ENCODE assay signal across 16 cellular contexts in the genomic region with DNA sequence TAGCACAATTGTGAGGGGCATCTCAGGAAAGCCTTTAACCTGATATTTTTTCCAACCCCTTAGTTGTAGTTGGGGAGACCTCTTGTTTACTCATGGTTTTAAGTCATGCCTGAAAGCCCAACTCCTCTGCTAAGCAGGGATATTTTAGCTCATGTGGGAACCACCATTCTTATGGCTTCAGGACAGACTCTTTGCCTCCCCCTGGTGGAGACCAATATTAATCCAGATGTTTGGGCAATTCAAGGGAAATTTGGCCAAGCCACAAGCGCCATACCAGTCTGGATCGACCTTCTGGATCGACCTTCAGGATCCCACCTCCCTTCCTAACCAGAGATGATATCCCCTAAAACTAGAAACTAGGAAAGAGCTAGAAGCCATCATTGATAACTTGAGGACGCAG.
DNase-seq lines count a peak whose midpoint lies in the region; ATAC-seq, FAIRE-seq and TF ChIP-seq lines count a peak whose summit lies in the region.
"Had no signal": no experiment of that assay in that cellular context is flagged by ENCODE, and none has a peak within 500 bp of the region (broad histone marks: within the 10 kb centered on the region; RNA-seq: fewer than 3 reads in every experiment).

No MANE protein-coding gene starts in this region.

- H3K9me3 Mint-ChIP-seq in neural progenitor cell: no peaks in the 10 kb centered on the region
- H3K9me3 Mint-ChIP-seq in activated CD4-positive, alpha-beta T cell treated with anti-CD3 and anti-CD28 coated beads, Interleukin-2, amount 10 ng/mL, durations not matched to agents 7 days and 5 days: peaks cover 8% of the 10 kb centered on the region

- H3K27ac Mint-ChIP-seq in neural progenitor cell: no peak overlapping the region
- H3K27ac Mint-ChIP-seq in activated CD4-positive, alpha-beta T cell treated with anti-CD3 and anti-CD28 coated beads, Interleukin-2, amount 10 ng/mL, durations not matched to agents 7 days and 5 days: no peak overlapping the region
- H3K27ac Mint-ChIP-seq: T-helper 17 cell had no signal

- RAD21 ChIA-PET in GM12878 (lab: Charles Lee; ENCODE audit: unreplicated experiment): no interaction called here

- H2AFZ ChIP-seq in GM12878 (ENCODE audit: control insufficient read depth, low read depth, low read length) (no peak overlapping the region), neural progenitor cell (replicated peaks) (no peak overlapping the region)

- H3K9me3 ChIP-seq in GM12878 (replicated peaks; ENCODE audit: control insufficient read depth, insufficient read depth, low read length) (no peaks in the 10 kb centered on the region), neural progenitor cell (ENCODE audit: low read depth) (no peaks in the 10 kb centered on the region)
- H3K9me3 ChIP-seq: ovary, uterus had no signal

- no peaks in the 10 kb centered on the region for H3F3A ChIP-seq in neural progenitor cell (ENCODE audit: low read depth)

- H3K4me3 ChIP-seq in LNCaP clone FGC (ENCODE audit: low read depth, low read length): no peak overlapping the region
- no peak overlapping the region for H3K4me3 ChIP-seq in GM12878
- H3K4me3 ChIP-seq in neural progenitor cell: no peak overlapping the region
- H3K4me3 ChIP-seq: breast epithelium, ovary, uterus had no signal

- H3K27ac ChIP-seq in GM12878 (ENCODE audit: control insufficient read depth, insufficient read depth): no peak overlapping the region
- no peak overlapping the region for H3K27ac ChIP-seq in neural progenitor cell
- H3K27ac ChIP-seq: breast epithelium, ovary, uterus had no signal

- TF ChIP-seq POLR2A in GM12878 (IDR thresholded peaks at IDR 0.05; ENCODE audit: low read depth, low read length): no peak

- no peaks in the 10 kb centered on the region for H3K4me1 Mint-ChIP-seq in neural progenitor cell
- no peaks in the 10 kb centered on the region for H3K4me1 Mint-ChIP-seq in activated CD4-positive, alpha-beta T cell treated with anti-CD3 and anti-CD28 coated beads, Interleukin-2, amount 10 ng/mL, durations not matched to agents 7 days and 5 days
- H3K4me1 Mint-ChIP-seq: T-helper 17 cell had no signal

- no peak for TF ChIP-seq EP300 in GM12878 (IDR thresholded peaks at IDR 0.05; ENCODE audit: borderline replicate concordance in 1 of 2, control insufficient read depth in 1 of 2, low read depth in 2 of 2, low read length in 2 of 2)

- no peak overlapping the region for H3K4me3 Mint-ChIP-seq in neural progenitor cell
- H3K4me3 Mint-ChIP-seq in activated CD4-positive, alpha-beta T cell treated with anti-CD3 and anti-CD28 coated beads, Interleukin-2, amount 10 ng/mL, durations not matched to agents 7 days and 5 days: no peak overlapping the region
- H3K4me3 Mint-ChIP-seq: T-helper 17 cell had no signal

- intact Hi-C loops in GM12878 (cut with micrococcal nuclease; ENCODE audit: unreplicated experiment): no loop called here

- SMC1A ChIA-PET in GM12878 (lab: Charles Lee; ENCODE audit: uncharacterized antibody, unreplicated experiment): no interaction called here

- no TSS peak for BruUV-seq in GM12878 (replicated peaks; lab: Mats Ljungman, UMichigan)

- H3K79me2 ChIP-seq in GM12878 (ENCODE audit: control insufficient read depth, insufficient read depth, low read length) (no peaks in the 10 kb centered on the region), neural progenitor cell (ENCODE audit: low read depth) (no peaks in the 10 kb centered on the region)

- DNase-seq in NCI-H748 (lab: John Stamatoyannopoulos, UW; ENCODE audit: unreplicated experiment) (peak; percentile 13), NCI-H748 treated with DMSO at 0.1 percent for 48 hours (lab: John Stamatoyannopoulos, UW) (no peak), LNCaP clone FGC (ENCODE audit: low read depth) (no peak), GM12878 (ENCODE audit: low read depth, low spot score) (no peak), neural progenitor cell (ENCODE audit: low spot score) (peak; percentile 30), GM20000 (ENCODE audit: low spot score) (no peak)
- DNase-seq in stimulated activated naive CD8-positive, alpha-beta T cell treated with anti-CD3 and anti-CD28 coated beads, Interleukin-15, Interleukin-2, amounts not matched to agents 100 U/mL and 50 U/mL, for 24 hours: no peak
- DNase-seq in activated CD4-positive, alpha-beta T cell treated with anti-CD3 and anti-CD28 coated beads, Interleukin-2, amount 10 ng/mL, durations not matched to agents 7 days and 5 days: no peak
- DNase-seq: activated CD8-positive, alpha-beta memory T cell treated with anti-CD3 and anti-CD28 coated beads for 24 hours; activated gamma-delta T cell treated with Interleukin-2 at 50 U/mL for 16 hours; mammary epithelial cell; NCI-H1436; ovary; T-helper 17 cell; uterus had no signal

- WGBS in GM12878 (ENCODE audit: insufficient coverage, insufficient replicate concordance, low lambda C conversion rate, missing lambda C conversion rate): 0% methylated on average over 4 of the region's 4 CpGs

- no peak for TF ChIP-seq RAD21 in GM12878 (IDR thresholded peaks at IDR 0.05; ENCODE audit: insufficient read depth, low read depth, low read length)

- no peaks in the 10 kb centered on the region for H3K4me1 ChIP-seq in GM12878 (ENCODE audit: control insufficient read depth, insufficient read depth, low read length)
- no peaks in the 10 kb centered on the region for H3K4me1 ChIP-seq in neural progenitor cell
- H3K4me1 ChIP-seq: breast epithelium, uterus had no signal

- FAIRE-seq in GM12878 (lab: Jason Lieb, UNC): no peak

- CTCF ChIA-PET in GM12878 (lab: Yijun Ruan, JAX): interaction anchor here (0.6 to 0.9 kb wide), 2 partner anchors 10 to 785 kb away, joined by 3 read pairs; no protein-coding TSS in a partner anchor
- CTCF ChIA-PET in activated CD4-positive, alpha-beta T cell treated with anti-CD3 and anti-CD28 coated beads, Interleukin-2, amount 10 ng/mL, durations not matched to agents 7 days and 5 days (lab: Charles Lee): no interaction called here

- no peaks in the 10 kb centered on the region for H3K36me3 Mint-ChIP-seq in neural progenitor cell
- no peaks in the 10 kb centered on the region for H3K36me3 Mint-ChIP-seq in activated CD4-positive, alpha-beta T cell treated with anti-CD3 and anti-CD28 coated beads, Interleukin-2, amount 10 ng/mL, durations not matched to agents 7 days and 5 days (ENCODE audit: low read depth)

- H3K36me3 ChIP-seq in GM12878 (ENCODE audit: control insufficient read depth in 2 of 2, insufficient read depth in 2 of 2, low read length in 1 of 2) (no peaks in the 10 kb centered on the region), neural progenitor cell (no peaks in the 10 kb centered on the region)
- H3K36me3 ChIP-seq: breast epithelium, ovary, uterus had no signal

- no peaks in the 10 kb centered on the region for H3K27me3 Mint-ChIP-seq in neural progenitor cell (ENCODE audit: insufficient read depth, low read depth)
- H3K27me3 Mint-ChIP-seq in activated CD4-positive, alpha-beta T cell treated with anti-CD3 and anti-CD28 coated beads, Interleukin-2, amount 10 ng/mL, durations not matched to agents 7 days and 5 days: no peaks in the 10 kb centered on the region
- H3K27me3 Mint-ChIP-seq: T-helper 17 cell had no signal

- peak; percentile 24; the same call in 1 of the 2 replicates for TF ChIP-seq CTCF in LNCaP clone FGC (IDR thresholded peaks at IDR 0.05; ENCODE audit: control insufficient read depth, extremely low read depth, insufficient read depth)
- peak in 2 of 3 experiments; percentile 26 to 28; a peak in 2 of 6 replicates for TF ChIP-seq CTCF in GM12878 (IDR thresholded peaks at IDR 0.05 in 2 of 3, conservative IDR thresholded peaks at IDR 0.05 in 1 of 3; ENCODE audit: control insufficient read depth in 2 of 3, extremely low read depth in 1 of 3, insufficient read depth in 1 of 3, low read depth in 3 of 3, low read length in 3 of 3)
- peak; percentile 46 for TF ChIP-seq CTCF in neural progenitor cell (IDR thresholded peaks at IDR 0.05)
- TF ChIP-seq CTCF in GM20000 (IDR thresholded peaks at IDR 0.05; ENCODE audit: extremely low read depth, missing control alignments): no peak

- H3K27me3 ChIP-seq in GM12878 (replicated peaks in 1 of 2; ENCODE audit: control insufficient read depth in 2 of 2, insufficient read depth in 2 of 2, low read length in 1 of 2) (no peaks in the 10 kb centered on the region), neural progenitor cell (no peaks in the 10 kb centered on the region)
- H3K27me3 ChIP-seq: breast epithelium, ovary, uterus had no signal

- peak; percentile 42; the same call in 1 of the 3 replicates for ATAC-seq in GM12878
- ATAC-seq in stimulated activated naive CD8-positive, alpha-beta T cell treated with anti-CD3 and anti-CD28 coated beads, Interleukin-15, Interleukin-2, amounts not matched to agents 100 U/mL and 50 U/mL, for 24 hours: no peak
- ATAC-seq: T-helper 17 cell had no signal

- H3K9ac ChIP-seq in GM12878 (ENCODE audit: control insufficient read depth, insufficient read depth, low read length) (no peak overlapping the region), neural progenitor cell (no peak overlapping the region)

- no peaks in the 10 kb centered on the region for H4K20me1 ChIP-seq in GM12878 (ENCODE audit: control insufficient read depth, insufficient read depth)
- no peaks in the 10 kb centered on the region for H4K20me1 ChIP-seq in neural progenitor cell (ENCODE audit: low read depth)

- POLR2A ChIA-PET in GM12878 (lab: Charles Lee): no interaction called here
- POLR2A ChIA-PET in activated CD4-positive, alpha-beta T cell treated with anti-CD3 and anti-CD28 coated beads, Interleukin-2, amount 10 ng/mL, durations not matched to agents 7 days and 5 days (lab: Charles Lee): no interaction called here

- in situ Hi-C loops in GM12878 (cut with MboI): no loop called here

- H3K4me2 ChIP-seq in GM12878 (ENCODE audit: control insufficient read depth, insufficient read depth) (no peak overlapping the region), neural progenitor cell (no peak overlapping the region)

Comparison
In these comparisons a context has a peak if more than half of its experiments do, and no peak if none do; other contexts are left out.
1. DNase-seq: peak in NCI-H748 (single experiment) and neural progenitor cell (single experiment); none in NCI-H748 treated with DMSO at 0.1 percent for 48 hours (single experiment), LNCaP clone FGC (single experiment), GM12878 (single experiment), GM20000 (single experiment), stimulated activated naive CD8-positive, alpha-beta T cell treated with anti-CD3 and anti-CD28 coated beads, Interleukin-15, Interleukin-2, amounts not matched to agents 100 U/mL and 50 U/mL, for 24 hours (single experiment) and activated CD4-positive, alpha-beta T cell treated with anti-CD3 and anti-CD28 coated beads, Interleukin-2, amount 10 ng/mL, durations not matched to agents 7 days and 5 days (single experiment).